ENCODE assay signal across 20 cellular contexts in genomic region chr5:135016926-135017325, GRCh38. TPM values are rescaled to one million over a fixed set of nuclear protein-coding genes. Genes with fewer than 3 reads are reported as not detected.
A peak's percentile ranks its signal among the peaks of the same experiment; 100 is the strongest.
DNase-seq lines count a peak whose midpoint lies in the region; ATAC-seq and TF ChIP-seq lines count a peak whose summit lies in the region.
"Had no signal": no experiment of that assay in that cellular context is flagged by ENCODE, and none has a peak within 500 bp of the region (broad histone marks: within the 10 kb centered on the region; RNA-seq: fewer than 3 reads in every experiment).

No MANE protein-coding gene starts in this region.

- H3K36me3 ChIP-seq in CD8-positive, alpha-beta memory T cell (ENCODE audit: insufficient read depth, low read length): no peaks in the 10 kb centered on the region

- H3K9me3 ChIP-seq in CD8-positive, alpha-beta memory T cell (ENCODE audit: low read length): no peaks in the 10 kb centered on the region

- no peak for TF ChIP-seq CTCF in natural killer cell (IDR thresholded peaks at IDR 0.05)
- no peak for TF ChIP-seq CTCF in dorsolateral prefrontal cortex (IDR thresholded peaks at IDR 0.05 in 54 of 56, conservative IDR thresholded peaks at IDR 0.05 in 2 of 56; ENCODE audit: low read depth in 1 of 56, partially characterized antibody in 56 of 56)

- H3K4me1 Mint-ChIP-seq in natural killer cell treated with Interleukin-12 subunit alpha and Interleukin-12 subunit beta and Interleukin-15 and Interleukin-18, amount 100 ng/mL, for 72 hours (ENCODE audit: low read depth in 2 of 2): peaks cover 0 to 2% of the 10 kb centered on the region in 2 donors
- no peaks in the 10 kb centered on the region for H3K4me1 Mint-ChIP-seq in natural killer cell
- no peaks in the 10 kb centered on the region for H3K4me1 Mint-ChIP-seq in CD8-positive, alpha-beta memory T cell
- H3K4me1 Mint-ChIP-seq: activated naive CD8-positive, alpha-beta T cell treated with anti-CD3 and anti-CD28 coated beads, Interleukin-2, amount 10 ng/mL, durations not matched to agents 7 days and 5 days; CD14-positive monocyte; nephron; stimulated activated memory B cell treated with anti-CD40 and anti-IgM and Interleukin-4, amounts not matched to agents 10 μg/mL and 1 μg/mL and 100 μg/mL, for 72 hours had no signal

- CTCF ChIA-PET in CD8-positive, alpha-beta memory T cell (lab: Charles Lee): no interaction called here

- H3K27me3 Mint-ChIP-seq in natural killer cell treated with Interleukin-12 subunit alpha and Interleukin-12 subunit beta and Interleukin-15 and Interleukin-18, amount 100 ng/mL, for 72 hours: peaks cover 0 to 2% of the 10 kb centered on the region in 2 donors
- peaks cover 0 to 3% of the 10 kb centered on the region in 2 donors for H3K27me3 Mint-ChIP-seq in natural killer cell (ENCODE audit: low read depth in 2 of 2)
- H3K27me3 Mint-ChIP-seq in CD8-positive, alpha-beta memory T cell: peaks cover 0 to 4% of the 10 kb centered on the region in 2 donors
- H3K27me3 Mint-ChIP-seq: stimulated activated memory B cell treated with anti-CD40 and anti-IgM and Interleukin-4, amounts not matched to agents 10 μg/mL and 1 μg/mL and 100 μg/mL, for 72 hours had no signal

- no peak overlapping the region for H3K27ac ChIP-seq in dorsolateral prefrontal cortex
- no peak overlapping the region for H3K27ac ChIP-seq in CD8-positive, alpha-beta memory T cell (ENCODE audit: low read depth, low read length)

- H3K4me3 Mint-ChIP-seq in natural killer cell treated with Interleukin-12 subunit alpha and Interleukin-12 subunit beta and Interleukin-15 and Interleukin-18, amount 100 ng/mL, for 72 hours: no peak overlapping the region
- no peak overlapping the region for H3K4me3 Mint-ChIP-seq in natural killer cell
- no peak overlapping the region for H3K4me3 Mint-ChIP-seq in CD8-positive, alpha-beta memory T cell
- H3K4me3 Mint-ChIP-seq: activated naive CD8-positive, alpha-beta T cell treated with anti-CD3 and anti-CD28 coated beads, Interleukin-2, amount 10 ng/mL, durations not matched to agents 7 days and 5 days; CD14-positive monocyte; mesothelial cell of epicardium; nephron; stimulated activated memory B cell treated with anti-CD40 and anti-IgM and Interleukin-4, amounts not matched to agents 10 μg/mL and 1 μg/mL and 100 μg/mL, for 72 hours had no signal

- POLR2A ChIA-PET in CD8-positive, alpha-beta memory T cell (lab: Charles Lee): no interaction called here

- H3K4me1 ChIP-seq in CD8-positive, alpha-beta memory T cell (ENCODE audit: insufficient read depth, low read length): no peaks in the 10 kb centered on the region

- intact Hi-C loops in natural killer cell (cut with micrococcal nuclease) (no loop called here), dorsolateral prefrontal cortex (cut with DNase I) (no loop called here)

- H3K4me3 ChIP-seq in dorsolateral prefrontal cortex: no peak overlapping the region
- H3K4me3 ChIP-seq in CD8-positive, alpha-beta memory T cell (ENCODE audit: low read length): no peak overlapping the region
- H3K4me3 ChIP-seq: K562 had no signal

- H3K27me3 ChIP-seq in dorsolateral prefrontal cortex: no peaks in the 10 kb centered on the region
- H3K27me3 ChIP-seq in CD8-positive, alpha-beta memory T cell (ENCODE audit: insufficient read depth, low read length, poor library complexity, severe bottlenecking): no peaks in the 10 kb centered on the region

- no peaks in the 10 kb centered on the region for H3K9me3 Mint-ChIP-seq in natural killer cell treated with Interleukin-12 subunit alpha and Interleukin-12 subunit beta and Interleukin-15 and Interleukin-18, amount 100 ng/mL, for 72 hours
- H3K9me3 Mint-ChIP-seq in natural killer cell: no peaks in the 10 kb centered on the region
- no peaks in the 10 kb centered on the region for H3K9me3 Mint-ChIP-seq in CD8-positive, alpha-beta memory T cell
- H3K9me3 Mint-ChIP-seq: activated naive CD8-positive, alpha-beta T cell treated with anti-CD3 and anti-CD28 coated beads, Interleukin-2, amount 10 ng/mL, durations not matched to agents 7 days and 5 days; CD14-positive monocyte; mesothelial cell of epicardium; nephron; stimulated activated memory B cell treated with anti-CD40 and anti-IgM and Interleukin-4, amounts not matched to agents 10 μg/mL and 1 μg/mL and 100 μg/mL, for 72 hours had no signal

- ATAC-seq in natural killer cell treated with Interleukin-12 subunit alpha and Interleukin-12 subunit beta and Interleukin-15 and Interleukin-18, amount 100 ng/mL, for 72 hours: no peak
- ATAC-seq in natural killer cell: no peak
- ATAC-seq: K562; stimulated activated memory B cell treated with anti-CD40 and anti-IgM and Interleukin-4, amounts not matched to agents 10 μg/mL and 1 μg/mL and 100 μg/mL, for 72 hours had no signal

- peak; percentile 55 for DNase-seq in natural killer cell treated with Interleukin-12 subunit alpha and Interleukin-12 subunit beta and Interleukin-15 and Interleukin-18, amount 100 ng/mL, for 72 hours (ENCODE audit: low spot score)
- DNase-seq in natural killer cell (no peak), dorsolateral prefrontal cortex (peak in 7 of 10 donors; percentile 1 to 73 (median 26)), medulla oblongata (ENCODE audit: extremely low spot score) (peak; percentile 15), ureter (ENCODE audit: low spot score) (peak; percentile 41), dermis blood vessel endothelial cell (no peak)
- DNase-seq in CD8-positive, alpha-beta memory T cell: no peak
- DNase-seq in stimulated activated CD4-positive, alpha-beta T cell treated with anti-CD3 and anti-CD28 coated beads, Interleukin-12 subunit alpha, Interleukin-12 subunit beta, amount 100 ng/mL, for 4 hours: no peak
- DNase-seq: activated naive CD8-positive, alpha-beta T cell treated with anti-CD3 and anti-CD28 coated beads, Interleukin-2, amount 10 ng/mL, durations not matched to agents 7 days and 5 days; DMS 273 treated with DMSO at 0.1 percent for 48 hours; NCI-H1694; NCI-H774; stimulated activated CD4-positive, alpha-beta T cell treated with anti-CD3 and anti-CD28 coated beads, Interleukin-2, amount 100 ng/mL, for 24 hours; T-helper 9 cell had no signal

- H3K36me3 Mint-ChIP-seq in natural killer cell treated with Interleukin-12 subunit alpha and Interleukin-12 subunit beta and Interleukin-15 and Interleukin-18, amount 100 ng/mL, for 72 hours: no peaks in the 10 kb centered on the region
- H3K36me3 Mint-ChIP-seq in natural killer cell: no peaks in the 10 kb centered on the region
- no peaks in the 10 kb centered on the region for H3K36me3 Mint-ChIP-seq in CD8-positive, alpha-beta memory T cell
- H3K36me3 Mint-ChIP-seq: activated naive CD8-positive, alpha-beta T cell treated with anti-CD3 and anti-CD28 coated beads, Interleukin-2, amount 10 ng/mL, durations not matched to agents 7 days and 5 days; CD14-positive monocyte; mesothelial cell of epicardium had no signal

- H3K27ac Mint-ChIP-seq in natural killer cell treated with Interleukin-12 subunit alpha and Interleukin-12 subunit beta and Interleukin-15 and Interleukin-18, amount 100 ng/mL, for 72 hours: no peak overlapping the region
- no peak overlapping the region for H3K27ac Mint-ChIP-seq in natural killer cell
- H3K27ac Mint-ChIP-seq in CD8-positive, alpha-beta memory T cell: no peak overlapping the region
- H3K27ac Mint-ChIP-seq: activated naive CD8-positive, alpha-beta T cell treated with anti-CD3 and anti-CD28 coated beads, Interleukin-2, amount 10 ng/mL, durations not matched to agents 7 days and 5 days; mesothelial cell of epicardium; nephron; stimulated activated memory B cell treated with anti-CD40 and anti-IgM and Interleukin-4, amounts not matched to agents 10 μg/mL and 1 μg/mL and 100 μg/mL, for 72 hours had no signal

RNA-seq across cellular contexts. Expression of gene PITX1, which starts 17.1 kb away (rescaled TPM):
- total RNA-seq in natural killer cell treated with Interleukin-12 subunit alpha and Interleukin-12 subunit beta and Interleukin-15 and Interleukin-18, amount 100 ng/mL, for 72 hours: not detected
- not detected for total RNA-seq in natural killer cell
- under 1 TPM in 1 of 120 experiments, not detected in 119; 0.59 TPM for total RNA-seq in dorsolateral prefrontal cortex
- 20.6 TPM for total RNA-seq in ureter
- total RNA-seq in CD8-positive, alpha-beta memory T cell: not detected
- not detected for polyA plus RNA-seq in CD8-positive, alpha-beta memory T cell
- total RNA-seq in dermis blood vessel endothelial cell: 0.51 TPM in 1 of 2 replicates, not detected in the other
- total RNA-seq: activated naive CD8-positive, alpha-beta T cell treated with anti-CD3 and anti-CD28 coated beads, Interleukin-2, amount 10 ng/mL, durations not matched to agents 7 days and 5 days; Right ventricle myocardium superior had no signal
- polyA plus RNA-seq: CD14-positive monocyte had no signal

RNA-seq across cellular contexts. Expression of gene CATSPER3, which starts 49.2 kb away (rescaled TPM):
- under 1 TPM in 1 of 2 donors, not detected in 1; 0.52 TPM for total RNA-seq in natural killer cell treated with Interleukin-12 subunit alpha and Interleukin-12 subunit beta and Interleukin-15 and Interleukin-18, amount 100 ng/mL, for 72 hours
- under 1 TPM; 0.31 to 0.79 (median 0.55) TPM for total RNA-seq in natural killer cell
- total RNA-seq in dorsolateral prefrontal cortex: 1 to 10 TPM in 51 of 120 experiments, under 1 TPM in 59, not detected in 10; 0.35 to 3.8 (median 0.96) TPM
- 0.99 TPM for total RNA-seq in ureter
- total RNA-seq in CD8-positive, alpha-beta memory T cell: under 1 TPM; 0.18 to 0.29 TPM
- 0.36 TPM for polyA plus RNA-seq in CD8-positive, alpha-beta memory T cell
- total RNA-seq in dermis blood vessel endothelial cell: 0.34 TPM in 1 of 2 replicates, not detected in the other

Comparison
In these comparisons a context has a peak if more than half of its experiments do, and no peak if none do; other contexts are left out.
1. DNase-seq: peak in natural killer cell treated with Interleukin-12 subunit alpha and Interleukin-12 subunit beta and Interleukin-15 and Interleukin-18, amount 100 ng/mL, for 72 hours (single experiment), dorsolateral prefrontal cortex (7 of 10), medulla oblongata (single experiment) and ureter (single experiment); none in natural killer cell (single experiment), CD8-positive, alpha-beta memory T cell (0 of 5), stimulated activated CD4-positive, alpha-beta T cell treated with anti-CD3 and anti-CD28 coated beads, Interleukin-12 subunit alpha, Interleukin-12 subunit beta, amount 100 ng/mL, for 4 hours (single experiment) and dermis blood vessel endothelial cell (single experiment).
2. RNA of gene PITX1, which starts 17.1 kb away (total RNA-seq): 20.6 TPM in ureter (single experiment); 0.51 TPM in dermis blood vessel endothelial cell, not detected in natural killer cell treated with Interleukin-12 subunit alpha and Interleukin-12 subunit beta and Interleukin-15 and Interleukin-18, amount 100 ng/mL, for 72 hours, not detected in natural killer cell, 0.59 TPM in dorsolateral prefrontal cortex and not detected in CD8-positive, alpha-beta memory T cell; every median in the first group is over 10 times any median in the second.